In the genomic region with DNA sequence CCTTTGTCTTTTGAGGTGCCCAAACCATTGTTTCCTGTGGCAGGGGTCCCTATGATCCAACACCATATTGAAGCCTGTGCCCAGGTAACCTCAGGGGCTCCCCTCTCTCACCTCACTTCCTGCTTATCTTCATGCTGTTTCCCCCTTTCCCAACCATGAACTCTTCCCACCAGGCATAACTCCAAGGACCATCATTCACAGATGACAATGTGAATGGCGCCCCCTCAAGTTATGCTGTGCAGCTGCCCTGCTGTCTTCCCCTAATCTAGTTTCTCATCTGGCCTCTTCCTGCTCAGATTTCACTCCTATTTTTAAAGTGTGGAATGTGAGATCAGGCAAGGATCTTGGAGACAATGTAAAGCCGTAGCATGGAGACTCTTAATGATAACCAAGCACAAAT, we compare ENCODE assay signal across 12 cellular contexts. TPM values are rescaled to one million over a fixed set of nuclear protein-coding genes. Genes with fewer than 3 reads are reported as not detected.
A peak's percentile ranks its signal among the peaks of the same experiment; 100 is the strongest.
DNase-seq lines count a peak whose midpoint lies in the region; ATAC-seq and TF ChIP-seq lines count a peak whose summit lies in the region.
"Had no signal": no experiment of that assay in that cellular context is flagged by ENCODE, and none has a peak within 500 bp of the region (broad histone marks: within the 10 kb centered on the region; RNA-seq: fewer than 3 reads in every experiment).

No MANE protein-coding gene starts in this region.

- peaks cover 10% of the 10 kb centered on the region for H4K20me1 ChIP-seq in neural progenitor cell (ENCODE audit: low read depth)

- peaks cover 34% of the 10 kb centered on the region for H3K27me3 ChIP-seq in neural progenitor cell

- no peaks in the 10 kb centered on the region for H3K9me3 ChIP-seq in neural progenitor cell (ENCODE audit: low read depth)

- no peaks in the 10 kb centered on the region for H3K79me2 ChIP-seq in neural progenitor cell (ENCODE audit: low read depth)

- H3K36me3 ChIP-seq in neural progenitor cell = no peaks in the 10 kb centered on the region

- no peak for ATAC-seq in HG03196 (IDR thresholded peaks at IDR 0.05; ENCODE audit: unreplicated experiment)
- no peak for ATAC-seq in HG03342 (IDR thresholded peaks at IDR 0.05; ENCODE audit: unreplicated experiment)

- peaks cover 11% of the 10 kb centered on the region for H3K36me3 Mint-ChIP-seq in T-helper 2 cell treated with Interferon-gamma antibody and Interleukin-4, amounts not matched to agents 5 μg/mL and 100 μg/mL, for 36 hours (ENCODE audit: low read depth)
- H3K36me3 Mint-ChIP-seq in brain = no peaks in the 10 kb centered on the region
- no peaks in the 10 kb centered on the region for H3K36me3 Mint-ChIP-seq in neural progenitor cell

- H3K4me3 Mint-ChIP-seq in T-helper 2 cell treated with Interferon-gamma antibody and Interleukin-4, amounts not matched to agents 5 μg/mL and 100 μg/mL, for 36 hours = peak overlapping the region; percentile 94
- H3K4me3 Mint-ChIP-seq in brain (peak overlapping the region; percentile 86 to 95 (median 88)), neural progenitor cell (peak overlapping the region; percentile 93)

- H3K27me3 Mint-ChIP-seq in T-helper 2 cell treated with Interferon-gamma antibody and Interleukin-4, amounts not matched to agents 5 μg/mL and 100 μg/mL, for 36 hours (ENCODE audit: low read depth) = peaks cover 29% of the 10 kb centered on the region
- H3K27me3 Mint-ChIP-seq in brain (peaks cover 37% of the 10 kb centered on the region), neural progenitor cell (ENCODE audit: insufficient read depth, low read depth) (peaks cover 22% of the 10 kb centered on the region)

- peaks cover 15% of the 10 kb centered on the region for H3F3A ChIP-seq in neural progenitor cell (ENCODE audit: low read depth)

- peak overlapping the region; percentile 91 for H3K4me2 ChIP-seq in neural progenitor cell

- H3K4me1 Mint-ChIP-seq in T-helper 2 cell treated with Interferon-gamma antibody and Interleukin-4, amounts not matched to agents 5 μg/mL and 100 μg/mL, for 36 hours (ENCODE audit: low read depth) = peaks cover 32% of the 10 kb centered on the region
- H3K4me1 Mint-ChIP-seq in brain (peaks cover 81% of the 10 kb centered on the region), neural progenitor cell (peaks cover 25% of the 10 kb centered on the region)

- no peaks in the 10 kb centered on the region for H3K9me3 Mint-ChIP-seq in T-helper 2 cell treated with Interferon-gamma antibody and Interleukin-4, amounts not matched to agents 5 μg/mL and 100 μg/mL, for 36 hours
- H3K9me3 Mint-ChIP-seq in brain = peaks cover 0 to 6% (median 0%) of the 10 kb centered on the region in 5 experiments
- no peaks in the 10 kb centered on the region for H3K9me3 Mint-ChIP-seq in neural progenitor cell

- H3K9ac ChIP-seq in neural progenitor cell = no peak overlapping the region

- peak overlapping the region; percentile 32 for H3K27ac Mint-ChIP-seq in T-helper 2 cell treated with Interferon-gamma antibody and Interleukin-4, amounts not matched to agents 5 μg/mL and 100 μg/mL, for 36 hours
- H3K27ac Mint-ChIP-seq in brain = peak overlapping the region in 4 of 5 experiments; percentile 8 to 95 (median 88)
- peak overlapping the region; percentile 8 for H3K27ac Mint-ChIP-seq in neural progenitor cell

- TF ChIP-seq CTCF in brain (conservative IDR thresholded peaks at IDR 0.05) (peak in 1 of 2 experiments; percentile 36), neural progenitor cell (IDR thresholded peaks at IDR 0.05) (peak; percentile 48)

- no peak overlapping the region for H2AFZ ChIP-seq in neural progenitor cell (replicated peaks)

- no peak overlapping the region for H3K27ac ChIP-seq in neural progenitor cell

- peaks cover 19% of the 10 kb centered on the region for H3K4me1 ChIP-seq in neural progenitor cell

- DNase-seq in T-helper 2 cell treated with Interferon-gamma antibody and Interleukin-4, amounts not matched to agents 5 μg/mL and 100 μg/mL, for 36 hours (ENCODE audit: low spot score) = no peak
- no peak for DNase-seq in T-helper 2 cell
- DNase-seq in LHCN-M2 (ENCODE audit: low read depth) = peak; percentile 56
- peak; percentile 42 for DNase-seq in neural progenitor cell (ENCODE audit: low spot score)
- no peak for DNase-seq in NCI-H1048 (lab: John Stamatoyannopoulos, UW)
- DNase-seq: activated CD4-positive, alpha-beta T cell treated with anti-CD3 and anti-CD28 coated beads for 48 hours; NCI-H1436 treated with DMSO at 0.1 percent for 48 hours had no signal

- H3K4me3 ChIP-seq in neural progenitor cell = no peak overlapping the region

RNA-seq across cellular contexts. Expression of a gene that starts 1.4 kb away (rescaled TPM):
- total RNA-seq in LHCN-M2 (2014; rRNA removed) = 64.4 and 65.7 TPM in 2 replicates
- polyA plus RNA-seq in LHCN-M2 (2012) = 73.0 TPM
- polyA plus RNA-seq in brain (ENCODE audit: insufficient read depth, low read depth, low replicate concordance) = 22.0 TPM
- total RNA-seq in neural progenitor cell (ENCODE audit: low replicate concordance) = 23.8 and 49.3 TPM in 2 replicates

RNA-seq across cellular contexts. Expression of a gene that starts 14.1 kb away (rescaled TPM):
- total RNA-seq in LHCN-M2 (2014; rRNA removed) = not detected in 2 replicates
- 0.04 TPM for polyA plus RNA-seq in LHCN-M2 (2012)
- 1.2 TPM for polyA plus RNA-seq in brain (ENCODE audit: insufficient read depth, low read depth, low replicate concordance)
- total RNA-seq in neural progenitor cell (ENCODE audit: low replicate concordance) = 0.26 and 2.4 TPM in 2 replicates
- total RNA-seq: glomerular endothelial cell, skeletal muscle tissue had no signal

RNA-seq across cellular contexts. Expression of a gene that starts 43.5 kb away (rescaled TPM):
- total RNA-seq in LHCN-M2 (2014; rRNA removed) (246 and 264 TPM in 2 replicates), neural progenitor cell (ENCODE audit: low replicate concordance) (6.7 and 27.7 TPM in 2 replicates)
- polyA plus RNA-seq in LHCN-M2 (2012) = 100.0 TPM
- polyA plus RNA-seq in brain (ENCODE audit: insufficient read depth, low read depth, low replicate concordance) = 41.6 TPM

RNA-seq across cellular contexts. Expression of a gene that starts 43.7 kb away (rescaled TPM):
- total RNA-seq in LHCN-M2 (2014; rRNA removed) (4.2 and 4.4 TPM in 2 replicates), neural progenitor cell (ENCODE audit: low replicate concordance) (0.79 and 2.3 TPM in 2 replicates)
- 2.7 TPM for polyA plus RNA-seq in LHCN-M2 (2012)
- polyA plus RNA-seq in brain (ENCODE audit: insufficient read depth, low read depth, low replicate concordance) = 23.1 TPM

Comparison
In these comparisons a context has a peak if more than half of its experiments do, and no peak if none do; other contexts are left out.
1. DNase-seq: peak in LHCN-M2 (single experiment) and neural progenitor cell (single experiment); none in T-helper 2 cell treated with Interferon-gamma antibody and Interleukin-4, amounts not matched to agents 5 μg/mL and 100 μg/mL, for 36 hours (single experiment), T-helper 2 cell (0 of 5) and NCI-H1048 (single experiment).
2. H3K27ac Mint-ChIP-seq: peak in every context shown above with its lines; median percentile 88 in brain; 32 in T-helper 2 cell treated with Interferon-gamma antibody and Interleukin-4, amounts not matched to agents 5 μg/mL and 100 μg/mL, for 36 hours; 8 in neural progenitor cell.
3. Peak in every context shown above with its lines, with median percentiles within 50 percentile points of each other: H3K4me3 Mint-ChIP-seq.